8 cellular contexts compared by ENCODE assay signal in the genomic region with DNA sequence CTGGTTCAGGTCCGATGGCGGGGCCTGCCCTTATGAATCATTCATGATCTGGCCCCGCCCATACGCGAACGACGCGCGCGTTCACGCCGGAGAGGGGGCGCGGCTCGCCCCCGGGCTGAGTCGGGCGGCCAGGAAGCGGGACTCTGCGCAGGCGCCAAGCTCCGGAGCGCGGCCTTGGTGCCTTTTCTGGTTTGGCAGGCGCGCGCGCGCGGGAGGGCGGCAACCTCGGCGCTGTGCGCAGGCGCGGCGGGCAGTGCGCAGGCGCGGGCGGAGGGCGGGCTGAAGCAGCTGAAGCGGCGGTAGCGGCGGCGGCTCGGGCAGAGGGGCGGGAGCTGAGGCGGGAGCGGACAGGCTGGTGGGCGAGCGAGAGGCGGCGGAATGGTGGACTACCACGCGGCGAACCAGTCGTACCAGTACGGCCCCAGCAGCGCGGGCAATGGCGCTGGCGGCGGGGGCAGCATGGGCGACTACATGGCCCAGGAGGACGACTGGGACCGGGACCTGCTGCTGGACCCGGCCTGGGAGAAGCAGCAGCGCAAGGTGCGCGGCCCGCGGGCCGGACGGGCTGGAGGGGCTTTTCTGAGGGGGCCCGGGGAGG. TPM values are rescaled to one million over a fixed set of nuclear protein-coding genes. Genes with fewer than 3 reads are reported as not detected.
DNase-seq lines count a peak whose midpoint lies in the region; ATAC-seq and TF ChIP-seq lines count a peak whose summit lies in the region.

A gene (plus strand): TSS at position 282 of the 598 bp plus-strand sequence. CDS start 97 bp downstream, at position 379.

- H3K27me3 ChIP-seq in aorta (ENCODE audit: control insufficient read depth in 1 of 2, insufficient read depth in 2 of 2, low read length in 1 of 2), result no peaks in the 10 kb centered on the region

- TF ChIP-seq CTCF in astrocyte of the cerebellum (IDR thresholded peaks at IDR 0.05; ENCODE audit: low read depth, low read length, missing control alignments), result no peak

- ATAC-seq in GM18508 (IDR thresholded peaks at IDR 0.05; ENCODE audit: insufficient read depth, unreplicated experiment), result peak; percentile 44
- ATAC-seq in HG02973 (IDR thresholded peaks at IDR 0.05; ENCODE audit: unreplicated experiment), result peak; percentile 77
- peak; percentile 94 for ATAC-seq in aorta (ENCODE audit: low FRiP score)

- H3K4me1 ChIP-seq in aorta (ENCODE audit: control insufficient read depth in 1 of 2, insufficient read depth in 2 of 2, low read length in 2 of 2), result peaks cover 0 to 3% of the 10 kb centered on the region in 2 donors

- peak; percentile 97 for DNase-seq in NCI-H2029 (lab: John Stamatoyannopoulos, UW)
- DNase-seq in T-helper 9 cell, result peak; percentile 100
- peak; percentile 88 for DNase-seq in astrocyte of the cerebellum (ENCODE audit: low read depth)
- DNase-seq in hepatic stellate cell (ENCODE audit: low spot score), result peak; percentile 98
- peak; percentile 78 for DNase-seq in renal cortical epithelial cell (ENCODE audit: low read depth)
- peak; percentile 99 to 100 for DNase-seq in aorta

- peak within 1 kb of the TSS; percentile 99 for H3K4me3 ChIP-seq in astrocyte of the cerebellum (ENCODE audit: low read depth, low read length)
- peak within 1 kb of the TSS; percentile 98 to 100 for H3K4me3 ChIP-seq in aorta (ENCODE audit: low read length in 2 of 2)

- WGBS in aorta, 2 donors, result 0% methylated on average over 75 to 77 of the region's 77 CpGs

- intact Hi-C loops in aorta (cut with DNase I), result loop anchor here in 1 of 2 donors (5.0 kb wide), 1 partner anchor 200 kb away; a partner anchor contains a TSS

- H3K9me3 ChIP-seq in aorta (ENCODE audit: control insufficient read depth, low read length), result no peaks in the 10 kb centered on the region

- H3K27ac ChIP-seq in aorta (ENCODE audit: low read depth in 1 of 2, low read length in 2 of 2), result peak within 1 kb of the TSS; percentile 95 to 97

- in situ Hi-C loops in astrocyte of the cerebellum (cut with HindIII; ENCODE audit: low sequenced_read_pairs), result no loop called here

- H3K36me3 ChIP-seq in aorta (ENCODE audit: control insufficient read depth in 1 of 2, insufficient read depth in 2 of 2, low read length in 1 of 2), result no peaks in the 10 kb centered on the region

RNA-seq across cellular contexts. Expression of the gene that starts here (rescaled TPM):
- total RNA-seq in renal cortical epithelial cell (513 and 1,377 TPM in 2 replicates), aorta (1,000 to 10,000 TPM in 1 of 2 donors, 100 to 1,000 TPM in 1; 794 to 1,985 TPM)
- polyA plus RNA-seq in aorta, result 100 to 1,000 TPM; 111 to 163 TPM

Comparison
In these comparisons a context has a peak if more than half of its experiments do, and no peak if none do; other contexts are left out.
1. Peak in every context shown above with its lines: DNase-seq, ATAC-seq, H3K4me3 ChIP-seq and H3K27ac ChIP-seq.
2. ATAC-seq: peak in every context shown above with its lines; median percentile 94 in aorta; 77 in HG02973; 44 in GM18508.